Comparison of ENCODE assay signal across 17 cellular contexts in the genomic region with DNA sequence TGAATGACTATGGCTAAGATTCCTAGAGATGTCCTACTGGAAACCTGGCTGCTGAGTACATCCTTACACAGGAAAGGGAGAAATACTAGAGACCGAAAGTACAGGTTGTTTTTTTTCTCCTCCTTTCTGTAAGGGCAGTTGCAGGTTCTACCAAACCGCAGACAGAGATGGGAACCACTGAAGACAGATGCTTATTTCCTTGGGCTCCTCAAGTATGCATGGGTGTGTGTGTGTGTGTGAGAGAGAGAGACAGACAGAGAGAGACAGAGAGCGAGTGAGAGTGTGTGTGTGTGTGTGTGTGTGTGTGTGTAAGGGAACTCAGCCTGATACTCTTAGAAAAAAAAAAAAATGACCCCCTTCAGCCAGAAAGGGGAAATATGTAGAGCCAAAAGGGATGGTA.
"Had no signal": no experiment of that assay in that cellular context is flagged by ENCODE, and none has a peak within 500 bp of the region (broad histone marks: within the 10 kb centered on the region; RNA-seq: fewer than 3 reads in every experiment).

No MANE protein-coding gene starts in this region.

- H3K27me3 ChIP-seq: tibial artery had no signal

- H3K9me3 Mint-ChIP-seq: activated naive CD8-positive, alpha-beta T cell treated with anti-CD3 and anti-CD28 coated beads, Interleukin-2, amount 10 ng/mL, durations not matched to agents 7 days and 5 days; activated T-cell treated with anti-CD3 and anti-CD28 coated beads, Interleukin-2, amount 50 U/mL, for 4 hours; activated T-helper 2 cell treated with anti-CD3 and anti-CD28 coated beads, Interferon-gamma antibody, Interleukin-2, Interleukin-4, amounts not matched to agents 10 μg/mL and 5 μg/mL and 100 μg/mL, durations not matched to agents 14 hours and 24 hours and 36 hours had no signal

- H3K36me3 ChIP-seq: tibial artery had no signal

- H3K27ac Mint-ChIP-seq: activated naive CD8-positive, alpha-beta T cell treated with anti-CD3 and anti-CD28 coated beads, Interleukin-2, amount 10 ng/mL, durations not matched to agents 7 days and 5 days; activated T-helper 2 cell treated with anti-CD3 and anti-CD28 coated beads, Interferon-gamma antibody, Interleukin-2, Interleukin-4, amounts not matched to agents 10 μg/mL and 5 μg/mL and 100 μg/mL, durations not matched to agents 14 hours and 24 hours and 36 hours had no signal

- H3K4me3 Mint-ChIP-seq: activated naive CD8-positive, alpha-beta T cell treated with anti-CD3 and anti-CD28 coated beads, Interleukin-2, amount 10 ng/mL, durations not matched to agents 7 days and 5 days; activated T-cell treated with anti-CD3 and anti-CD28 coated beads, Interleukin-2, amount 50 U/mL, for 4 hours had no signal

- H3K27ac ChIP-seq: epithelial cell of prostate, tibial artery had no signal

- DNase-seq: activated CD8-positive, alpha-beta memory T cell treated with anti-CD3 and anti-CD28 coated beads for 24 hours; activated CD8-positive, alpha-beta memory T cell treated with anti-CD3 and anti-CD28 coated beads, Interleukin-2, amount 50 U/mL, for 48 hours; activated naive CD4-positive, alpha-beta T cell; activated naive CD8-positive, alpha-beta T cell treated with anti-CD3 and anti-CD28 coated beads, Interleukin-2, amount 10 ng/mL, durations not matched to agents 7 days and 5 days; activated T-cell treated with anti-CD3 and anti-CD28 coated beads, Interleukin-2, amount 50 U/mL, for 4 hours; amygdala; left ventricle myocardium superior; mammary epithelial cell; midbrain; stimulated activated CD4-positive, alpha-beta T cell treated with anti-CD3 and anti-CD28 coated beads, Interleukin-15, amount 100 ng/mL, for 24 hours; stimulated activated naive CD4-positive, alpha-beta T cell; T-helper 9 cell; tibial artery had no signal

- H3K27me3 Mint-ChIP-seq: activated naive CD8-positive, alpha-beta T cell treated with anti-CD3 and anti-CD28 coated beads, Interleukin-2, amount 10 ng/mL, durations not matched to agents 7 days and 5 days had no signal

- ATAC-seq: activated T-cell treated with anti-CD3 and anti-CD28 coated beads, Interleukin-2, amount 50 U/mL, for 4 hours; left ventricle myocardium superior; sciatic nerve had no signal

- H3K4me2 ChIP-seq: smooth muscle cell had no signal

- H3K4me3 ChIP-seq: smooth muscle cell, tibial artery had no signal

- H3K9me3 ChIP-seq: tibial artery had no signal
